Comparison of ENCODE assay signal across 1 cellular context in the genomic region with DNA sequence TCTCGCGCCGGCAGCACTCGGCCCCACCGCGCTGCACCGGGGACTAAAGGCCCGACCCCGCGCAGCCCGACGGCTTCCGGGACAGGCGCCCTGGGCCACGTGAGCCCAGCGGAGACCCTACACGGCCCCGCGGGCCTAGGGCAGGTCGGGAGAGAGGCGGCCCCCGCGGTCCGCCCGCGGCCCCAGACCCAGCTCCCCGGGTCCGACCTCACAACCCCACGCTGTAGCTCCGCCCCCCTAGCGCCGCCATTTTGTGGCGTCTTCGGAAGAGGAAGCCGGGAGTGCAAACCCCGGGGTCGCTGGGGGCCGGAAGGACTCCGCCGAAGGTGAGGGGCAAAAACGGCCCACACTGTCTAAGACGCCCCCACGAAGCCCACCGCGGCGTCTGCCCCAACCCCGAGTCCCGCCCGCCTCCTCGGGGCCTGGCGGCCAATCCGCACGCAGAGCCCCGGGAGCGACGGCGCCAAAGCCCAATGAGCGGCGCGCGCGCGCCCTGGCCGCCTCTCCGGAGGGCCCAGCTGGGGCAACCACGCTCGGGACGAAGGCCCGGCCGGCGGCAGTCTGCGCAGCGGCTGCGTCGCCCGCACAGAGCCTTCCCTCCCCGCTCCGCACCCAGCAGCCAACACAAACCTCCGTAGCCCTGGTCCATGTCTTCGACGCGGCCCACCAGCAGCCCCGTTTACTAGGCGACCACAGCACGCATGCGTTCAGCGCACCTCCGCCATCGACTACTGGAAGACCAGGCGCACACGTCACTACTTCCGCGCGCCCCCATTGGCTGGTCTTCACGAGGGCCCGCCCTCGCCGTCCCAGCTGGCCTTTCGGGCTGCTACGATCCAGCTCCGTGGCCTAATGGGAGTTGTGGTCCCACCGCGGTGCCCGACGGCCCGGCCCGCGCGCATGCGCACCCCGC.
TF ChIP-seq lines count a peak whose summit lies in the region.

A gene (minus strand): TSS at position 705 of the 913 bp plus-strand sequence. CDS start 56 bp downstream, at position 649.

TF ChIP-seq in K562, 482 proteins besides CTCF, POLR2A, EP300 and RAD21 (continued from another document and continues in another):
- TF ChIP-seq, protein P1, sequence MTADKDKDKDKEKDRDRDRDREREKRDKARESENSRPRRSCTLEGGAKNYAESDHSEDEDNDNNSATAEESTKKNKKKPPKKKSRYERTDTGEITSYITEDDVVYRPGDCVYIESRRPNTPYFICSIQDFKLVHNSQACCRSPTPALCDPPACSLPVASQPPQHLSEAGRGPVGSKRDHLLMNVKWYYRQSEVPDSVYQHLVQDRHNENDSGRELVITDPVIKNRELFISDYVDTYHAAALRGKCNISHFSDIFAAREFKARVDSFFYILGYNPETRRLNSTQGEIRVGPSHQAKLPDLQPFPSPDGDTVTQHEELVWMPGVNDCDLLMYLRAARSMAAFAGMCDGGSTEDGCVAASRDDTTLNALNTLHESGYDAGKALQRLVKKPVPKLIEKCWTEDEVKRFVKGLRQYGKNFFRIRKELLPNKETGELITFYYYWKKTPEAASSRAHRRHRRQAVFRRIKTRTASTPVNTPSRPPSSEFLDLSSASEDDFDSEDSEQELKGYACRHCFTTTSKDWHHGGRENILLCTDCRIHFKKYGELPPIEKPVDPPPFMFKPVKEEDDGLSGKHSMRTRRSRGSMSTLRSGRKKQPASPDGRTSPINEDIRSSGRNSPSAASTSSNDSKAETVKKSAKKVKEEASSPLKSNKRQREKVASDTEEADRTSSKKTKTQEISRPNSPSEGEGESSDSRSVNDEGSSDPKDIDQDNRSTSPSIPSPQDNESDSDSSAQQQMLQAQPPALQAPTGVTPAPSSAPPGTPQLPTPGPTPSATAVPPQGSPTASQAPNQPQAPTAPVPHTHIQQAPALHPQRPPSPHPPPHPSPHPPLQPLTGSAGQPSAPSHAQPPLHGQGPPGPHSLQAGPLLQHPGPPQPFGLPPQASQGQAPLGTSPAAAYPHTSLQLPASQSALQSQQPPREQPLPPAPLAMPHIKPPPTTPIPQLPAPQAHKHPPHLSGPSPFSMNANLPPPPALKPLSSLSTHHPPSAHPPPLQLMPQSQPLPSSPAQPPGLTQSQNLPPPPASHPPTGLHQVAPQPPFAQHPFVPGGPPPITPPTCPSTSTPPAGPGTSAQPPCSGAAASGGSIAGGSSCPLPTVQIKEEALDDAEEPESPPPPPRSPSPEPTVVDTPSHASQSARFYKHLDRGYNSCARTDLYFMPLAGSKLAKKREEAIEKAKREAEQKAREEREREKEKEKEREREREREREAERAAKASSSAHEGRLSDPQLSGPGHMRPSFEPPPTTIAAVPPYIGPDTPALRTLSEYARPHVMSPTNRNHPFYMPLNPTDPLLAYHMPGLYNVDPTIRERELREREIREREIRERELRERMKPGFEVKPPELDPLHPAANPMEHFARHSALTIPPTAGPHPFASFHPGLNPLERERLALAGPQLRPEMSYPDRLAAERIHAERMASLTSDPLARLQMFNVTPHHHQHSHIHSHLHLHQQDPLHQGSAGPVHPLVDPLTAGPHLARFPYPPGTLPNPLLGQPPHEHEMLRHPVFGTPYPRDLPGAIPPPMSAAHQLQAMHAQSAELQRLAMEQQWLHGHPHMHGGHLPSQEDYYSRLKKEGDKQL (CRISPR knock-in tag; IDR thresholded peaks at IDR 0.05; ENCODE audit: borderline replicate concordance) = 0 out of 2 replicates have a peak, but pooled peaks have one; percentile 27
- TF ChIP-seq FOXJ3 (CRISPR knock-in tag; IDR thresholded peaks at IDR 0.05) (no peak), PCBP1 (IDR thresholded peaks at IDR 0.05; ENCODE audit: low read depth, low read length, poor library complexity, severe bottlenecking) (peak; percentile 78), POLR2G (IDR thresholded peaks at IDR 0.05; ENCODE audit: low read depth, low read length) (peak; percentile 92), LARP7 (IDR thresholded peaks at IDR 0.05) (no peak), DACH1 (IDR thresholded peaks at IDR 0.05; ENCODE audit: partially characterized antibody) (peak; percentile 60), FOXM1 (IDR thresholded peaks at IDR 0.05; ENCODE audit: low read depth) (no peak), FOXM1 (CRISPR knock-in tag; IDR thresholded peaks at IDR 0.05; ENCODE audit: low read depth) (no peak), FIP1L1 (IDR thresholded peaks at IDR 0.05; ENCODE audit: low read depth, low read length, poor library complexity, severe bottlenecking) (peak; percentile 89), ZNF584 (CRISPR knock-in tag; IDR thresholded peaks at IDR 0.05; ENCODE audit: low read depth) (no peak), RBM22 (IDR thresholded peaks at IDR 0.05; ENCODE audit: low read depth, low read length, poor library complexity, severe bottlenecking) (peak; percentile 97), TGIF2 (CRISPR knock-in tag; IDR thresholded peaks at IDR 0.05) (no peak; the same call in 1 of the 2 replicates), IRF2 (CRISPR knock-in tag; IDR thresholded peaks at IDR 0.05) (0 out of 2 replicates have a peak, but pooled peaks have one; percentile 33), ZNF282 (CRISPR knock-in tag; IDR thresholded peaks at IDR 0.05) (peak; percentile 87; the same call in 1 of the 2 replicates), MCM7 (IDR thresholded peaks at IDR 0.05) (no peak), ZNF445 (CRISPR knock-in tag; IDR thresholded peaks at IDR 0.05; ENCODE audit: low read depth) (no peak), FOXA3 (CRISPR knock-in tag; conservative IDR thresholded peaks at IDR 0.05 in 1 of 2, IDR thresholded peaks at IDR 0.05 in 1 of 2) (0 out of 4 replicates have a peak, but pooled peaks of 1 of the 2 experiments have one; percentile 49), BHLHE40 (IDR thresholded peaks at IDR 0.05; ENCODE audit: low read length) (no peak), CREM (IDR thresholded peaks at IDR 0.05; ENCODE audit: low read depth) (peak; percentile 95), E2F3 (CRISPR knock-in tag; IDR thresholded peaks at IDR 0.05) (no peak), MEIS2 (IDR thresholded peaks at IDR 0.05; ENCODE audit: partially characterized antibody) (peak; percentile 72), RFX5 (IDR thresholded peaks at IDR 0.05; ENCODE audit: low read depth, low read length) (0 out of 2 replicates have a peak, but pooled peaks have one; percentile 47), ZKSCAN3 (CRISPR knock-in tag; IDR thresholded peaks at IDR 0.05) (no peak), HNRNPH1 (optimal IDR thresholded peaks at IDR 0.05; ENCODE audit: low read depth, low read length) (peak; percentile 56), MYC (IDR thresholded peaks at IDR 0.05; ENCODE audit: low read depth, low read length) (peak; percentile 3), MYC (CRISPR knock-in tag; IDR thresholded peaks at IDR 0.05; ENCODE audit: borderline replicate concordance, low read depth) (no peak; the same call in 1 of the 2 replicates), HCFC1 (IDR thresholded peaks at IDR 0.05; ENCODE audit: low read depth, low read length) (peak; percentile 91), SLC30A9 (CRISPR knock-in tag; IDR thresholded peaks at IDR 0.05) (no peak), TAF1 (IDR thresholded peaks at IDR 0.05; ENCODE audit: control insufficient read depth, extremely low read depth, insufficient read depth, low read length, severe bottlenecking) (peak; percentile 70), HNRNPK (IDR thresholded peaks at IDR 0.05; ENCODE audit: low read depth, low read length, poor library complexity, severe bottlenecking) (no peak), NR2C1 (IDR thresholded peaks at IDR 0.05) (no peak), NR2C1 (tag; IDR thresholded peaks at IDR 0.05) (peak; percentile 75), TEAD4 (IDR thresholded peaks at IDR 0.05; ENCODE audit: low read length) (no peak; the same call in 1 of the 2 replicates), TEAD4 (CRISPR knock-in tag; IDR thresholded peaks at IDR 0.05; ENCODE audit: borderline replicate concordance) (0 out of 2 replicates have a peak, but pooled peaks have one; percentile 3), IFI16 (CRISPR knock-in tag; IDR thresholded peaks at IDR 0.05) (no peak), MAFG (tag; conservative IDR thresholded peaks at IDR 0.05) (no peak), KDM5B (IDR thresholded peaks at IDR 0.05; ENCODE audit: insufficient replicate concordance, low read depth, low read length) (peak; percentile 34), PML (IDR thresholded peaks at IDR 0.05; ENCODE audit: low read length) (peak; percentile 51; the same call in 1 of the 2 replicates), KDM1A (IDR thresholded peaks at IDR 0.05) (no peak), TBP (optimal IDR thresholded peaks at IDR 0.05; ENCODE audit: low read depth, low read length) (peak; percentile 82), KAT7 (CRISPR knock-in tag; IDR thresholded peaks at IDR 0.05; ENCODE audit: borderline replicate concordance) (peak; percentile 72; the same call in 1 of the 2 replicates), SIX5 (IDR thresholded peaks at IDR 0.05; ENCODE audit: borderline replicate concordance in 1 of 2, insufficient read depth in 1 of 2, low read depth in 1 of 2, low read length in 2 of 2) (peak; percentile 58 to 67; a peak in 3 of 4 replicates), U2AF1 (optimal IDR thresholded peaks at IDR 0.05; ENCODE audit: low read depth, low read length) (peak; percentile 87), PHF20 (IDR thresholded peaks at IDR 0.05; ENCODE audit: partially characterized antibody) (peak; percentile 43), PHB (CRISPR knock-in tag; IDR thresholded peaks at IDR 0.05) (peak; percentile 86; the same call in 1 of the 2 replicates), NUFIP1 (IDR thresholded peaks at IDR 0.05; ENCODE audit: partially characterized antibody) (no peak)
- TF ChIP-seq, protein P2, sequence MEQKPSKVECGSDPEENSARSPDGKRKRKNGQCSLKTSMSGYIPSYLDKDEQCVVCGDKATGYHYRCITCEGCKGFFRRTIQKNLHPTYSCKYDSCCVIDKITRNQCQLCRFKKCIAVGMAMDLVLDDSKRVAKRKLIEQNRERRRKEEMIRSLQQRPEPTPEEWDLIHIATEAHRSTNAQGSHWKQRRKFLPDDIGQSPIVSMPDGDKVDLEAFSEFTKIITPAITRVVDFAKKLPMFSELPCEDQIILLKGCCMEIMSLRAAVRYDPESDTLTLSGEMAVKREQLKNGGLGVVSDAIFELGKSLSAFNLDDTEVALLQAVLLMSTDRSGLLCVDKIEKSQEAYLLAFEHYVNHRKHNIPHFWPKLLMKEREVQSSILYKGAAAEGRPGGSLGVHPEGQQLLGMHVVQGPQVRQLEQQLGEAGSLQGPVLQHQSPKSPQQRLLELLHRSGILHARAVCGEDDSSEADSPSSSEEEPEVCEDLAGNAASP (IDR thresholded peaks at IDR 0.05) = no peak
- TF ChIP-seq, protein P3, sequence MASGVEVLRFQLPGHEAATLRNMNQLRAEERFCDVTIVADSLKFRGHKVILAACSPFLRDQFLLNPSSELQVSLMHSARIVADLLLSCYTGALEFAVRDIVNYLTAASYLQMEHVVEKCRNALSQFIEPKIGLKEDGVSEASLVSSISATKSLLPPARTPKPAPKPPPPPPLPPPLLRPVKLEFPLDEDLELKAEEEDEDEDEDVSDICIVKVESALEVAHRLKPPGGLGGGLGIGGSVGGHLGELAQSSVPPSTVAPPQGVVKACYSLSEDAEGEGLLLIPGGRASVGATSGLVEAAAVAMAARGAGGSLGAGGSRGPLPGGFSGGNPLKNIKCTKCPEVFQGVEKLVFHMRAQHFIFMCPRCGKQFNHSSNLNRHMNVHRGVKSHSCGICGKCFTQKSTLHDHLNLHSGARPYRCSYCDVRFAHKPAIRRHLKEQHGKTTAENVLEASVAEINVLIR (CRISPR knock-in tag; IDR thresholded peaks at IDR 0.05) = peak; percentile 84
- TF ChIP-seq, protein P4, sequence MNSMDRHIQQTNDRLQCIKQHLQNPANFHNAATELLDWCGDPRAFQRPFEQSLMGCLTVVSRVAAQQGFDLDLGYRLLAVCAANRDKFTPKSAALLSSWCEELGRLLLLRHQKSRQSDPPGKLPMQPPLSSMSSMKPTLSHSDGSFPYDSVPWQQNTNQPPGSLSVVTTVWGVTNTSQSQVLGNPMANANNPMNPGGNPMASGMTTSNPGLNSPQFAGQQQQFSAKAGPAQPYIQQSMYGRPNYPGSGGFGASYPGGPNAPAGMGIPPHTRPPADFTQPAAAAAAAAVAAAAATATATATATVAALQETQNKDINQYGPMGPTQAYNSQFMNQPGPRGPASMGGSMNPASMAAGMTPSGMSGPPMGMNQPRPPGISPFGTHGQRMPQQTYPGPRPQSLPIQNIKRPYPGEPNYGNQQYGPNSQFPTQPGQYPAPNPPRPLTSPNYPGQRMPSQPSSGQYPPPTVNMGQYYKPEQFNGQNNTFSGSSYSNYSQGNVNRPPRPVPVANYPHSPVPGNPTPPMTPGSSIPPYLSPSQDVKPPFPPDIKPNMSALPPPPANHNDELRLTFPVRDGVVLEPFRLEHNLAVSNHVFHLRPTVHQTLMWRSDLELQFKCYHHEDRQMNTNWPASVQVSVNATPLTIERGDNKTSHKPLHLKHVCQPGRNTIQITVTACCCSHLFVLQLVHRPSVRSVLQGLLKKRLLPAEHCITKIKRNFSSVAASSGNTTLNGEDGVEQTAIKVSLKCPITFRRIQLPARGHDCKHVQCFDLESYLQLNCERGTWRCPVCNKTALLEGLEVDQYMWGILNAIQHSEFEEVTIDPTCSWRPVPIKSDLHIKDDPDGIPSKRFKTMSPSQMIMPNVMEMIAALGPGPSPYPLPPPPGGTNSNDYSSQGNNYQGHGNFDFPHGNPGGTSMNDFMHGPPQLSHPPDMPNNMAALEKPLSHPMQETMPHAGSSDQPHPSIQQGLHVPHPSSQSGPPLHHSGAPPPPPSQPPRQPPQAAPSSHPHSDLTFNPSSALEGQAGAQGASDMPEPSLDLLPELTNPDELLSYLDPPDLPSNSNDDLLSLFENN (IDR thresholded peaks at IDR 0.05; ENCODE audit: low read depth in 2 of 2, low read length in 2 of 2) = peak in 1 of 2 experiments; percentile 33; a peak in 1 of 4 replicates
- TF ChIP-seq, protein P5, sequence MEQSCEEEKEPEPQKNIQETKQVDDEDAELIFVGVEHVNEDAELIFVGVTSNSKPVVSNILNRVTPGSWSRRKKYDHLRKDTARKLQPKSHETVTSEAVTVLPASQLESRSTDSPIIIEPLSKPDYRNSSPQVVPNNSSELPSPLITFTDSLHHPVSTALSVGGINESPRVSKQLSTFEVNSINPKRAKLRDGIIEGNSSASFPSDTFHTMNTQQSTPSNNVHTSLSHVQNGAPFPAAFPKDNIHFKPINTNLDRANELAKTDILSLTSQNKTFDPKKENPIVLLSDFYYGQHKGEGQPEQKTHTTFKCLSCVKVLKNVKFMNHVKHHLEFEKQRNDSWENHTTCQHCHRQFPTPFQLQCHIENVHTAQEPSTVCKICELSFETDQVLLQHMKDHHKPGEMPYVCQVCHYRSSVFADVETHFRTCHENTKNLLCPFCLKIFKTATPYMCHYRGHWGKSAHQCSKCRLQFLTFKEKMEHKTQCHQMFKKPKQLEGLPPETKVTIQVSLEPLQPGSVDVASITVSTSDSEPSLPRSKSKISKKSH (CRISPR knock-in tag; IDR thresholded peaks at IDR 0.05) = 0 out of 2 replicates have a peak, but pooled peaks have one; percentile 42
- TF ChIP-seq, protein P6, sequence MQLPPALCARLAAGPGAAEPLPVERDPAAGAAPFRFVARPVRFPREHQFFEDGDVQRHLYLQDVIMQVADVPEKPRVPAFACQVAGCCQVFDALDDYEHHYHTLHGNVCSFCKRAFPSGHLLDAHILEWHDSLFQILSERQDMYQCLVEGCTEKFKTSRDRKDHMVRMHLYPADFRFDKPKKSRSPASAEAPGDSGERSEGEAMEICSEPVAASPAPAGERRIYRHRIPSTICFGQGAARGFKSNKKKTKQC (CRISPR knock-in tag; IDR thresholded peaks at IDR 0.05) = no peak; the same call in 1 of the 2 replicates
